Comparison of ENCODE assay signal across 8 cellular contexts in genomic region chr10:22648547-22648961, GRCh38.
DNase-seq lines count a peak whose midpoint lies in the region; ATAC-seq, FAIRE-seq and TF ChIP-seq lines count a peak whose summit lies in the region.

No MANE protein-coding gene starts in this region.

- H3K9me3 Mint-ChIP-seq in osteocyte (ENCODE audit: unreplicated experiment): no peaks in the 10 kb centered on the region

- peaks cover 54% of the 10 kb centered on the region for H3K4me1 Mint-ChIP-seq in osteocyte (ENCODE audit: unreplicated experiment)

- H3K4me3 Mint-ChIP-seq in osteocyte (ENCODE audit: unreplicated experiment): no peak overlapping the region

- no peak for FAIRE-seq in urothelium cell line (lab: Jason Lieb, UNC)

- DNase-seq in astrocyte of the hippocampus (ENCODE audit: low read depth, low spot score) (peak; percentile 77), osteocyte (ENCODE audit: extremely low spot score, unreplicated experiment) (no peak), SKM-1 treated with dmso at 0.1 percent for 144 hours (lab: John Stamatoyannopoulos, UW; ENCODE audit: unreplicated experiment) (no peak), urothelium cell line (ENCODE audit: low spot score) (no peak), NCI-H69 (lab: John Stamatoyannopoulos, UW) (no peak), NCI-H2227 (lab: John Stamatoyannopoulos, UW; ENCODE audit: unreplicated experiment) (no peak)

- H3K27ac Mint-ChIP-seq in osteocyte (ENCODE audit: unreplicated experiment): peak overlapping the region; percentile 86

- peaks cover 10% of the 10 kb centered on the region for H3K36me3 Mint-ChIP-seq in osteocyte (ENCODE audit: unreplicated experiment)

- no peaks in the 10 kb centered on the region for H3K27me3 Mint-ChIP-seq in osteocyte (ENCODE audit: unreplicated experiment)

- no peak for TF ChIP-seq CTCF in osteocyte (IDR thresholded peaks at IDR 0.05)

- peak; percentile 26 for ATAC-seq in GM18520 (IDR thresholded peaks at IDR 0.05; ENCODE audit: unreplicated experiment)
- peak; percentile 38 for ATAC-seq in HG02885 (IDR thresholded peaks at IDR 0.05; ENCODE audit: poor library complexity, unreplicated experiment)
